ENCODE assay signal across 9 cellular contexts in the genomic region with DNA sequence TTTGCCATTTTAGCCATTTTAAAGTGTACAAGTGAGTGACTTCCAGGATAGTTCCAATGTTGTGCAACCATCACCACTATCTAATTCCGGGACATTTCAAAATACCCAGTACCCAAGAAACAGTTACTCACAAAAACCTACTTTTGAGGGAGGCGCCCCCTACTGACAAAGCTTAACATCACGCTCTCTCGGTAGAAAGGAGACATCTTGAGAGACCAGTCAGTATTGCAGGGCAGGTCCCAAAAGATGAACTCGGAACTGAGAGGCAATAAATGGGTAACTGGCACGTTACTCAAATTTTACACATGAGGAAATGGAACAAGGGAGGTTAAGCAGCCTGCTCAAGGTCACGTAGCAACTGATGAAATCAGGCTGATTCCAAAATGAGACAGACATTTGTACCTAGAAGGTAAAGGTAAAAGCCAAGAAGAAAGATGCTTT. TPM values are rescaled to one million over a fixed set of nuclear protein-coding genes. Genes with fewer than 3 reads are reported as not detected.
DNase-seq lines count a peak whose midpoint lies in the region; ATAC-seq and FAIRE-seq lines count a peak whose summit lies in the region.
"Had no signal": no experiment of that assay in that cellular context is flagged by ENCODE, and none has a peak within 500 bp of the region (broad histone marks: within the 10 kb centered on the region; RNA-seq: fewer than 3 reads in every experiment).

No MANE protein-coding gene starts in this region.

- no peak overlapping the region for H3K27ac ChIP-seq in BLaER1
- H3K27ac ChIP-seq: SJCRH30 had no signal

- peaks cover 66% of the 10 kb centered on the region for H3K4me1 ChIP-seq in BLaER1

- DNase-seq in SK-MEL-5 (ENCODE audit: low read depth, low spot score) (peak; percentile 74), amniotic epithelial cell (ENCODE audit: low read depth) (peak; percentile 76)
- DNase-seq in stimulated activated CD8-positive, alpha-beta memory T cell treated with anti-CD3 and anti-CD28 coated beads, Interleukin-12 subunit alpha, Interleukin-12 subunit beta, amount 100 ng/mL, for 4 hours (ENCODE audit: low read depth) = peak; percentile 8

- peak overlapping the region; percentile 79 for H3K4me2 ChIP-seq in BLaER1

- no peak overlapping the region for H3K4me3 ChIP-seq in BLaER1
- H3K4me3 ChIP-seq: SJCRH30 had no signal

- FAIRE-seq in islet of Langerhans (lab: Jason Lieb, UNC) = peak; percentile 24

- peak; percentile 80 for ATAC-seq in GM18870 (IDR thresholded peaks at IDR 0.05; ENCODE audit: unreplicated experiment)
- peak; percentile 62 for ATAC-seq in HG03460 (IDR thresholded peaks at IDR 0.05; ENCODE audit: unreplicated experiment)
- ATAC-seq in HG03025 (IDR thresholded peaks at IDR 0.05; ENCODE audit: low FRiP score, unreplicated experiment) = no peak

- no peaks in the 10 kb centered on the region for H4K20me1 ChIP-seq in BLaER1

- H3K9ac ChIP-seq in BLaER1 = no peak overlapping the region

- in situ Hi-C loops in SK-MEL-5 (cut with HindIII; ENCODE audit: low pct_unique_long_range_greater_than_20kb, low sequenced_read_pairs) = no loop called here

- H3K27me3 ChIP-seq in BLaER1 = no peaks in the 10 kb centered on the region
- H3K27me3 ChIP-seq: SJCRH30 had no signal

- no peaks in the 10 kb centered on the region for H3K36me3 ChIP-seq in BLaER1
- H3K36me3 ChIP-seq: SJCRH30 had no signal

- H3K9me3 ChIP-seq in BLaER1 = no peaks in the 10 kb centered on the region
- H3K9me3 ChIP-seq: SJCRH30 had no signal

RNA-seq across cellular contexts. Expression of gene POU2AF1, which starts 50.0 kb away (rescaled TPM):
- total RNA-seq in SK-MEL-5 (2014; rRNA removed; shearing (Covaris generic)) = not detected in 2 replicates
- polyA plus RNA-seq in SK-MEL-5 (2015; cell fraction: cytosol; rRNA removed) = not detected in 2 replicates
- not detected in 2 replicates for polyA plus RNA-seq in SK-MEL-5 (2015; cell fraction: nucleus; rRNA removed)
- total RNA-seq: SJCRH30 had no signal

Comparison
In these comparisons a context has a peak if more than half of its experiments do, and no peak if none do; other contexts are left out.
1. DNase-seq: peak in every context shown above with its lines; median percentile 76 in amniotic epithelial cell; 74 in SK-MEL-5; 8 in stimulated activated CD8-positive, alpha-beta memory T cell treated with anti-CD3 and anti-CD28 coated beads, Interleukin-12 subunit alpha, Interleukin-12 subunit beta, amount 100 ng/mL, for 4 hours.